Comparison of ENCODE assay signal across 9 cellular contexts in genomic region chr3:28576590-28577220, GRCh38.
DNase-seq lines count a peak whose midpoint lies in the region; FAIRE-seq and TF ChIP-seq lines count a peak whose summit lies in the region.
"Had no signal": no experiment of that assay in that cellular context is flagged by ENCODE, and none has a peak within 500 bp of the region (broad histone marks: within the 10 kb centered on the region; RNA-seq: fewer than 3 reads in every experiment).

No MANE protein-coding gene starts in this region.

- peaks cover 0 to 21% (median 5%) of the 10 kb centered on the region in 4 donors for H3K4me1 ChIP-seq in tibial artery
- no peaks in the 10 kb centered on the region for H3K4me1 ChIP-seq in effector memory CD4-positive, alpha-beta T cell (ENCODE audit: control insufficient read depth, insufficient read depth, low read length, poor library complexity, severe bottlenecking)

- no peak for FAIRE-seq in GM12892 (lab: Jason Lieb, UNC)

- BruUV-seq in MCF 10A (replicated peaks; lab: Mats Ljungman, UMichigan) = no TSS peak

- H3K27me3 Mint-ChIP-seq in MCF 10A (ENCODE audit: insufficient read depth, unreplicated experiment) = peaks cover 44% of the 10 kb centered on the region

- H3K4me3 Mint-ChIP-seq in MCF 10A (ENCODE audit: unreplicated experiment) = peak overlapping the region; percentile 3

- no peaks in the 10 kb centered on the region for H3K9me3 Mint-ChIP-seq in MCF 10A (ENCODE audit: unreplicated experiment)

- no peaks in the 10 kb centered on the region for H3K36me3 Mint-ChIP-seq in MCF 10A (ENCODE audit: insufficient read depth, unreplicated experiment)
- H3K36me3 Mint-ChIP-seq: naive B cell had no signal

- H3K27ac Mint-ChIP-seq in MCF 10A (ENCODE audit: low read depth, unreplicated experiment) = no peak overlapping the region

- DNase-seq in NCI-H146 (lab: John Stamatoyannopoulos, UW) (peak; percentile 54), NCI-H146 treated with DMSO at 0.1 percent for 48 hours (lab: John Stamatoyannopoulos, UW; ENCODE audit: unreplicated experiment) (no peak), MCF 10A (ENCODE audit: unreplicated experiment) (no peak), medulla oblongata (ENCODE audit: extremely low spot score) (peak; percentile 28), tibial artery (no peak), NCI-H526 treated with DMSO at 0.1 percent for 48 hours (lab: John Stamatoyannopoulos, UW) (no peak), GM12892 (ENCODE audit: insufficient read length) (no peak)
- DNase-seq in effector memory CD4-positive, alpha-beta T cell = no peak
- DNase-seq: naive B cell had no signal

- CTCF ChIA-PET in MCF 10A (lab: Yijun Ruan, JAX) = no interaction called here

- TF ChIP-seq POLR2A in GM12892 (IDR thresholded peaks at IDR 0.05; ENCODE audit: low read depth, low read length) = no peak

- H3K4me3 ChIP-seq in tibial artery = peak overlapping the region; percentile 68 to 84
- H3K4me3 ChIP-seq in effector memory CD4-positive, alpha-beta T cell (ENCODE audit: insufficient read depth, low read depth, low read length, poor library complexity, severe bottlenecking) = no peak overlapping the region

- H3K9me3 ChIP-seq in tibial artery = no peaks in the 10 kb centered on the region
- H3K9me3 ChIP-seq in effector memory CD4-positive, alpha-beta T cell (ENCODE audit: control insufficient read depth, low read length) = no peaks in the 10 kb centered on the region

- H3K27ac ChIP-seq in tibial artery = peak overlapping the region; percentile 72 to 82
- H3K27ac ChIP-seq in effector memory CD4-positive, alpha-beta T cell (ENCODE audit: insufficient read depth, low read length, poor library complexity, severe bottlenecking) = no peak overlapping the region

- no peaks in the 10 kb centered on the region for H3K4me1 Mint-ChIP-seq in MCF 10A (ENCODE audit: insufficient read depth, unreplicated experiment)

- POLR2A ChIA-PET in MCF 10A (lab: Yijun Ruan, JAX) = no interaction called here

- TF ChIP-seq CTCF in MCF 10A (IDR thresholded peaks at IDR 0.05; ENCODE audit: unreplicated experiment) (no peak), tibial artery (IDR thresholded peaks at IDR 0.05) (no peak)

- no peaks in the 10 kb centered on the region for H3K36me3 ChIP-seq in tibial artery
- H3K36me3 ChIP-seq in effector memory CD4-positive, alpha-beta T cell (ENCODE audit: control insufficient read depth, insufficient read depth, low read length) = no peaks in the 10 kb centered on the region

- H3K27me3 ChIP-seq in tibial artery = no peaks in the 10 kb centered on the region
- H3K27me3 ChIP-seq in effector memory CD4-positive, alpha-beta T cell (replicated peaks; ENCODE audit: control insufficient read depth, insufficient read depth, low read length, poor library complexity, severe bottlenecking) = peaks cover 6% of the 10 kb centered on the region

- intact Hi-C loops in MCF 10A (cut with micrococcal nuclease) (no loop called here), tibial artery (cut with DNase I; ENCODE audit: low total_unique reads) (no loop called here)

Comparison
In these comparisons a context has a peak if more than half of its experiments do, and no peak if none do; other contexts are left out.
1. DNase-seq: peak in NCI-H146 (single experiment) and medulla oblongata (single experiment); none in NCI-H146 treated with DMSO at 0.1 percent for 48 hours (single experiment), MCF 10A (single experiment), tibial artery (0 of 2), NCI-H526 treated with DMSO at 0.1 percent for 48 hours (single experiment), effector memory CD4-positive, alpha-beta T cell (0 of 3) and GM12892 (single experiment).